In genomic region chr18:31102020-31102684, GRCh38 we compare ENCODE assay signal across 8 cellular contexts. TPM values are rescaled to one million over a fixed set of nuclear protein-coding genes. Genes with fewer than 3 reads are reported as not detected.
A peak's percentile ranks its signal among the peaks of the same experiment; 100 is the strongest.
DNase-seq lines count a peak whose midpoint lies in the region; ATAC-seq and TF ChIP-seq lines count a peak whose summit lies in the region.

Gene DSC2, minus strand, starts transcription at chr18:31102421. Its CDS starts 450 bp downstream, at chr18:31101971.

- 3 to 7% methylated on average over 32 to 35 of the region's 44 CpGs for WGBS in lower leg skin, 2 donors
- WGBS in tibial nerve, 2 donors = 3 to 5% methylated on average over 36 to 44 of the region's 44 CpGs

- TF ChIP-seq POLR2A in lower leg skin (IDR thresholded peaks at IDR 0.05) = no peak
- TF ChIP-seq POLR2A in tibial nerve (IDR thresholded peaks at IDR 0.05) = no peak

- H3K27ac ChIP-seq in tibial nerve = peak within 1 kb of the TSS; percentile 16 to 91 (median 74)

- TF ChIP-seq CTCF in cardiac fibroblast (IDR thresholded peaks at IDR 0.05; ENCODE audit: low read depth, low read length) (no peak), lower leg skin (IDR thresholded peaks at IDR 0.05) (no peak), tibial nerve (IDR thresholded peaks at IDR 0.05) (no peak)

- H3K4me3 ChIP-seq in cardiac fibroblast (replicated peaks in 1 of 2; ENCODE audit: low read depth in 2 of 2, low read length in 2 of 2) (peak within 1 kb of the TSS; percentile 36 to 55), lower leg skin (ENCODE audit: low read depth, poor library complexity, severe bottlenecking) (peak within 1 kb of the TSS; percentile 64), tibial nerve (peak within 1 kb of the TSS; percentile 35 to 58 (median 54))

- no peaks in the 10 kb centered on the region for H3K36me3 ChIP-seq in tibial nerve

- TF ChIP-seq EP300 in tibial nerve (IDR thresholded peaks at IDR 0.05) = no peak

- no peaks in the 10 kb centered on the region for H3K9me3 ChIP-seq in tibial nerve

- H3K27me3 ChIP-seq in tibial nerve = peaks cover 0 to 17% of the 10 kb centered on the region in 2 donors

- ATAC-seq in HG03045 (IDR thresholded peaks at IDR 0.05; ENCODE audit: unreplicated experiment) (no peak), HG02763 (IDR thresholded peaks at IDR 0.05; ENCODE audit: unreplicated experiment) (no peak), HG02973 (IDR thresholded peaks at IDR 0.05; ENCODE audit: unreplicated experiment) (no peak)

- DNase-seq in NCI-H1417 (lab: John Stamatoyannopoulos, UW) = peak in 2 of 3 experiments; percentile 87 to 88
- DNase-seq in NCI-H1417 treated with DMSO at 0.1 percent for 48 hours (lab: John Stamatoyannopoulos, UW) = no peak
- DNase-seq in cardiac fibroblast (ENCODE audit: low read depth in 2 of 2) = no peak
- DNase-seq in lower leg skin (ENCODE audit: low spot score in 2 of 2) = peak; percentile 17 to 88
- DNase-seq in tibial nerve (ENCODE audit: low spot score in 2 of 2) = no peak

- intact Hi-C loops in lower leg skin (cut with DNase I; ENCODE audit: low total_unique reads) = no loop called here

- peaks cover 0 to 24% (median 0%) of the 10 kb centered on the region in 4 donors for H3K4me1 ChIP-seq in tibial nerve

RNA-seq across cellular contexts. Expression of gene DSC2, which starts in this region (rescaled TPM):
- 10 to 100 TPM; 20.0 to 35.7 (median 26.8) TPM for total RNA-seq in lower leg skin
- total RNA-seq in tibial nerve = 1 to 10 TPM; 2.1 to 3.9 (median 3.2) TPM

Comparison
In these comparisons a context has a peak if more than half of its experiments do, and no peak if none do; other contexts are left out.
1. RNA of gene DSC2 (total RNA-seq): 20.0 to 35.7 TPM in lower leg skin; 2.1 to 3.9 TPM in tibial nerve; every median in the first group is over 4 times any median in the second.
2. DNase-seq: peak in NCI-H1417 (2 of 3) and lower leg skin (2 of 2); none in NCI-H1417 treated with DMSO at 0.1 percent for 48 hours (single experiment), cardiac fibroblast (0 of 2) and tibial nerve (0 of 2).
3. Peak in every context shown above with its lines, with median percentiles within 50 percentile points of each other: H3K4me3 ChIP-seq.